Comparison of ENCODE assay signal across 14 cellular contexts in genomic region chr3:178684881-178685590, GRCh38.
A peak's percentile ranks its signal among the peaks of the same experiment; 100 is the strongest.
DNase-seq lines count a peak whose midpoint lies in the region; ATAC-seq and TF ChIP-seq lines count a peak whose summit lies in the region.
"Had no signal": no experiment of that assay in that cellular context is flagged by ENCODE, and none has a peak within 500 bp of the region (broad histone marks: within the 10 kb centered on the region; RNA-seq: fewer than 3 reads in every experiment).

No MANE protein-coding gene starts in this region.

- H3K27ac Mint-ChIP-seq in endothelial cell (ENCODE audit: unreplicated experiment), result no peak overlapping the region
- H3K27ac Mint-ChIP-seq in glutamatergic neuron (ENCODE audit: unreplicated experiment), result no peak overlapping the region
- H3K27ac Mint-ChIP-seq: naive thymus-derived CD8-positive, alpha-beta T cell had no signal

- DNase-seq in ELF-1 (ENCODE audit: low read depth, low spot score) (peak; percentile 25), KBM-7 (peak; percentile 7), endothelial cell (ENCODE audit: low spot score) (peak; percentile 37), glutamatergic neuron (no peak), NCI-H146 treated with DMSO at 0.1 percent for 48 hours (lab: John Stamatoyannopoulos, UW; ENCODE audit: unreplicated experiment) (no peak)
- no peak for DNase-seq in stimulated activated CD4-positive, alpha-beta T cell treated with anti-CD3 and anti-CD28 coated beads, Interleukin-1b, Interleukin-23, amount 100 ng/mL, for 48 hours
- DNase-seq: activated CD4-positive, CD25-positive, alpha-beta regulatory T cell; foreskin melanocyte; MG63; naive thymus-derived CD8-positive, alpha-beta T cell; NCI-H446 treated with DMSO at 0.1 percent for 48 hours had no signal

- H3K27me3 Mint-ChIP-seq in endothelial cell (ENCODE audit: unreplicated experiment), result no peaks in the 10 kb centered on the region
- H3K27me3 Mint-ChIP-seq in glutamatergic neuron (ENCODE audit: unreplicated experiment), result no peaks in the 10 kb centered on the region

- H3K4me1 Mint-ChIP-seq in endothelial cell (ENCODE audit: unreplicated experiment), result no peaks in the 10 kb centered on the region
- H3K4me1 Mint-ChIP-seq in glutamatergic neuron (ENCODE audit: low read depth, unreplicated experiment), result no peaks in the 10 kb centered on the region
- H3K4me1 Mint-ChIP-seq: naive thymus-derived CD8-positive, alpha-beta T cell had no signal

- no peak overlapping the region for H3K4me3 Mint-ChIP-seq in endothelial cell (ENCODE audit: unreplicated experiment)
- H3K4me3 Mint-ChIP-seq in glutamatergic neuron (ENCODE audit: unreplicated experiment), result no peak overlapping the region
- H3K4me3 Mint-ChIP-seq: naive thymus-derived CD8-positive, alpha-beta T cell had no signal

- in situ Hi-C loops in KBM-7 (cut with MboI; ENCODE audit: low pct_unique_long_range_greater_than_20kb, low sequenced_read_pairs), result no loop called here

- H3K9me3 Mint-ChIP-seq in endothelial cell (ENCODE audit: unreplicated experiment) (no peaks in the 10 kb centered on the region), glutamatergic neuron (ENCODE audit: unreplicated experiment) (peaks cover 1% of the 10 kb centered on the region)

- H3K36me3 Mint-ChIP-seq in endothelial cell (ENCODE audit: low read depth, unreplicated experiment) (no peaks in the 10 kb centered on the region), glutamatergic neuron (ENCODE audit: unreplicated experiment) (no peaks in the 10 kb centered on the region)
- H3K36me3 Mint-ChIP-seq: naive thymus-derived CD8-positive, alpha-beta T cell had no signal

- ATAC-seq in GM21515 (IDR thresholded peaks at IDR 0.05; ENCODE audit: unreplicated experiment) (peak; percentile 51), HG02610 (IDR thresholded peaks at IDR 0.05; ENCODE audit: unreplicated experiment) (no peak)
- ATAC-seq: naive thymus-derived CD8-positive, alpha-beta T cell; sciatic nerve had no signal

- TF ChIP-seq CTCF in endothelial cell (IDR thresholded peaks at IDR 0.05; ENCODE audit: unreplicated experiment), result no peak
- no peak for TF ChIP-seq CTCF in glutamatergic neuron (IDR thresholded peaks at IDR 0.05; ENCODE audit: partially characterized antibody, unreplicated experiment)

Comparison
In these comparisons a context has a peak if more than half of its experiments do, and no peak if none do; other contexts are left out.
1. DNase-seq: peak in ELF-1 (single experiment), KBM-7 (single experiment) and endothelial cell (single experiment); none in glutamatergic neuron (single experiment), NCI-H146 treated with DMSO at 0.1 percent for 48 hours (single experiment) and stimulated activated CD4-positive, alpha-beta T cell treated with anti-CD3 and anti-CD28 coated beads, Interleukin-1b, Interleukin-23, amount 100 ng/mL, for 48 hours (single experiment).